Comparison of ENCODE assay signal across 1 cellular context in the genomic region with DNA sequence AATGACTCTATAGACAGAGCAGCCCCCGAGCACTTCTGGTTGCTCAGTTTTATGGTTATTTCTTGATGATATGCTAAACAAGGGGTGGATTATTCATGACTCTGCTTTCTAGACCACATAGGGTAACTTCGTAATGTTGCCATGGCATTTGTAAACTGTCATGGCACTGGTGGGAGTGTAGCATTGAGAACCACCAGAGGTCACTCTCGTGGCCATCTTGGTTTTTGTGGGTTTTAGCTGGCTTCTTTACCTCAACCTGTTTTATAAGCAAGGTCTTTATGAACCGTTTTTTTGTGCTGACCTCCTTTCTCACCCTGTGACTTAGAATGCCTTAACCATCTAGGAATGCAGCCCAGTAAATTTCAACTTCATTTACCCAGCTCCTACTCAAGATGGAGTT.
TF ChIP-seq lines count a peak whose summit lies in the region.

No MANE protein-coding gene starts in this region.

TF ChIP-seq in WTC11, 78 proteins besides CTCF, POLR2A, EP300 and RAD21 (continued from another document):
- no peak for TF ChIP-seq ZBTB43 (CRISPR knock-in tag; IDR thresholded peaks at IDR 0.05)
- no peak for TF ChIP-seq ZBTB21 (CRISPR knock-in tag; IDR thresholded peaks at IDR 0.05; ENCODE audit: borderline replicate concordance)
